Comparison of ENCODE assay signal across 8 cellular contexts in the genomic region with DNA sequence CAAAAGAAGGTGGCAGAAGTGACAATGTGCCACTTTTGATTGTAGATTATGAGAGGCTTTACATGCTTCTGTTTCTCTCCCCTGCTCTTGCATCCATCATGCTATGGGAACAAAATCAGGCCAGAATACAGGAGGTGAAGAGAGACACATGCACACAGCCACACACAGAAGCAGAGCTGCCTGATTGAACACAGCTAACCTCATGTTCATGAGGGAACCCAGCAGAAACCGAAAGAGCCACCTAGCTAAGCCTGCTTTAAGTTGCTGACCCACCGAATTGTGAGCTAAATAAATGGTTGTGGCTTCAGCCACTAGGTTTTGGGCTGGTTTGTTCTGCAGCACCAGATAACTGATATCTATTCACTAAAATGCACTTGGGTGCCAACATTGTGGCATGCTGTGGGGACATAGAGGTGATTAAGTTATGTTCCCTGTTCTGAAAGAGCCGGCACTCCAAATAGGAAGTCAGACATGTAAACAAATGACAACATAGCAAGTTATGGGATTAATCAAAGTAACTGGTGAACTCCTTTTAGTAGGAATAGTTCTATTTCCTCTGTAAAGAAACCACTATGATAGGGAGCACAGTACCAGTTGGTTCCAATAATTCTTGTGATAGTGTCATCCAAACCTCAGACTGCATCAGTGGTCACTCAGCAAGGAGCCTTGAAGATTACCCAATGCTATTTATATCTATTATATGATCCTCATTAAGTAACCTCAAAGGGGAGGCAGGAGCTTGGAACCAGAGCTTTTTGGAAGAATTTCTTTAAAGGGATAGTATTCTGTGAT.
DNase-seq lines count a peak whose midpoint lies in the region; ATAC-seq and TF ChIP-seq lines count a peak whose summit lies in the region.

No MANE protein-coding gene starts in this region.

- no peaks in the 10 kb centered on the region for H3K9me3 Mint-ChIP-seq in chondrocyte (ENCODE audit: low read depth)

- H3K4me3 Mint-ChIP-seq in chondrocyte (ENCODE audit: unreplicated experiment), result no peak overlapping the region

- peak overlapping the region; percentile 14 for H3K27ac Mint-ChIP-seq in chondrocyte (ENCODE audit: unreplicated experiment)

- DNase-seq in AG20443 (ENCODE audit: low spot score), result peak; percentile 64
- DNase-seq in chondrocyte (ENCODE audit: low spot score), result no peak
- no peak for DNase-seq in NCI-H1092 (lab: John Stamatoyannopoulos, UW)
- no peak for DNase-seq in activated gamma-delta T cell treated with Interleukin-2 at 50 U/mL for 16 hours
- DNase-seq in AG08396 (ENCODE audit: low spot score), result no peak
- DNase-seq in activated CD4-positive, alpha-beta T cell treated with anti-CD3 and anti-CD28 coated beads for 48 hours, result no peak

- peaks cover 71% of the 10 kb centered on the region for H3K4me1 Mint-ChIP-seq in chondrocyte (ENCODE audit: low read depth)

- no peak for TF ChIP-seq CTCF in chondrocyte (IDR thresholded peaks at IDR 0.05)

- ATAC-seq in GM21360 (IDR thresholded peaks at IDR 0.05; ENCODE audit: unreplicated experiment) (peak; percentile 62), HG03159 (IDR thresholded peaks at IDR 0.05; ENCODE audit: unreplicated experiment) (peak; percentile 63)

- no peaks in the 10 kb centered on the region for H3K36me3 Mint-ChIP-seq in chondrocyte (ENCODE audit: low read depth)

- no peaks in the 10 kb centered on the region for H3K27me3 Mint-ChIP-seq in chondrocyte (ENCODE audit: low read depth)
